10 cellular contexts compared by ENCODE assay signal in genomic region chr7:2309889-2310331, GRCh38. TPM values are rescaled to one million over a fixed set of nuclear protein-coding genes. Genes with fewer than 3 reads are reported as not detected.
DNase-seq lines count a peak whose midpoint lies in the region; ATAC-seq and TF ChIP-seq lines count a peak whose summit lies in the region.
"Had no signal": no experiment of that assay in that cellular context is flagged by ENCODE, and none has a peak within 500 bp of the region (broad histone marks: within the 10 kb centered on the region; RNA-seq: fewer than 3 reads in every experiment).

No MANE protein-coding gene starts in this region.

- no peaks in the 10 kb centered on the region; the same call in 1 of the 2 replicates for H3K9me3 ChIP-seq in ES-I3 (ENCODE audit: control insufficient read depth, insufficient read depth, low read length)
- no peaks in the 10 kb centered on the region for H3K9me3 ChIP-seq in SJCRH30 (replicated peaks)
- H3K9me3 ChIP-seq: left ventricle myocardium inferior had no signal

- H3K27ac Mint-ChIP-seq in osteocyte (ENCODE audit: unreplicated experiment) = peak overlapping the region; percentile 85
- no peak overlapping the region for H3K27ac Mint-ChIP-seq in activated CD8-positive, alpha-beta T cell treated with anti-CD3 and anti-CD28 coated beads for 36 hours

- POLR2A ChIA-PET in activated CD8-positive, alpha-beta T cell treated with anti-CD3 and anti-CD28 coated beads for 36 hours (lab: Charles Lee) = interaction anchor here (1.0 kb wide), 1 partner anchor 45 kb away, joined by 3 read pairs; no protein-coding TSS in a partner anchor

- H3K4me1 ChIP-seq in ES-I3 (ENCODE audit: insufficient read depth, low read length) (peaks cover 14% of the 10 kb centered on the region), SJCRH30 (no peaks in the 10 kb centered on the region)

- H3K4me3 ChIP-seq in SJCRH30 = no peak overlapping the region
- H3K4me3 ChIP-seq in fibroblast of villous mesenchyme (ENCODE audit: low read depth, low read length) = peak overlapping the region; percentile 18
- H3K4me3 ChIP-seq: left ventricle myocardium inferior, PC-9 had no signal

- no peaks in the 10 kb centered on the region for H3K9me3 Mint-ChIP-seq in osteocyte (ENCODE audit: unreplicated experiment)
- no peaks in the 10 kb centered on the region for H3K9me3 Mint-ChIP-seq in activated CD8-positive, alpha-beta T cell treated with anti-CD3 and anti-CD28 coated beads for 36 hours

- no peak for ATAC-seq in activated CD8-positive, alpha-beta T cell treated with anti-CD3 and anti-CD28 coated beads for 36 hours
- no peak for ATAC-seq in GM19035 (IDR thresholded peaks at IDR 0.05; ENCODE audit: unreplicated experiment)

- no peak for TF ChIP-seq CTCF in fibroblast of villous mesenchyme (IDR thresholded peaks at IDR 0.05; ENCODE audit: insufficient read depth, low read depth, low read length)
- TF ChIP-seq CTCF in osteocyte (IDR thresholded peaks at IDR 0.05) = no peak
- TF ChIP-seq CTCF in activated CD8-positive, alpha-beta T cell treated with anti-CD3 and anti-CD28 coated beads for 36 hours (IDR thresholded peaks at IDR 0.05) = no peak

- peak in 1 of 2 experiments; percentile 21 for DNase-seq in SJCRH30
- peak; percentile 90 for DNase-seq in fibroblast of villous mesenchyme (ENCODE audit: low read depth)
- peak; percentile 84 for DNase-seq in osteocyte (ENCODE audit: extremely low spot score, unreplicated experiment)
- DNase-seq in activated CD8-positive, alpha-beta memory T cell treated with anti-CD3 and anti-CD28 coated beads for 24 hours = no peak
- DNase-seq in activated CD8-positive, alpha-beta T cell treated with anti-CD3 and anti-CD28 coated beads for 36 hours = no peak
- no peak for DNase-seq in NCI-H345 (lab: John Stamatoyannopoulos, UW)
- DNase-seq: left ventricle myocardium inferior had no signal

- peak overlapping the region; percentile 47 for H3K4me3 Mint-ChIP-seq in osteocyte (ENCODE audit: unreplicated experiment)
- no peak overlapping the region for H3K4me3 Mint-ChIP-seq in activated CD8-positive, alpha-beta T cell treated with anti-CD3 and anti-CD28 coated beads for 36 hours

- H3K27ac ChIP-seq in SJCRH30 = peak overlapping the region; percentile 1; the same call in 1 of the 2 replicates
- H3K27ac ChIP-seq: left ventricle myocardium inferior, PC-9 had no signal

- peaks cover 31% of the 10 kb centered on the region for H3K4me1 Mint-ChIP-seq in osteocyte (ENCODE audit: unreplicated experiment)
- H3K4me1 Mint-ChIP-seq in activated CD8-positive, alpha-beta T cell treated with anti-CD3 and anti-CD28 coated beads for 36 hours (ENCODE audit: low read depth) = peaks cover 18% of the 10 kb centered on the region

- no peaks in the 10 kb centered on the region for H3K27me3 Mint-ChIP-seq in osteocyte (ENCODE audit: unreplicated experiment)
- no peaks in the 10 kb centered on the region for H3K27me3 Mint-ChIP-seq in activated CD8-positive, alpha-beta T cell treated with anti-CD3 and anti-CD28 coated beads for 36 hours

- no peaks in the 10 kb centered on the region for H3K27me3 ChIP-seq in SJCRH30

- no peaks in the 10 kb centered on the region for H3K36me3 ChIP-seq in ES-I3 (ENCODE audit: insufficient read depth, low read length)
- no peaks in the 10 kb centered on the region; the same call in 1 of the 2 replicates for H3K36me3 ChIP-seq in SJCRH30

- peaks cover 1% of the 10 kb centered on the region for H3K36me3 Mint-ChIP-seq in osteocyte (ENCODE audit: unreplicated experiment)
- peaks cover 4% of the 10 kb centered on the region for H3K36me3 Mint-ChIP-seq in activated CD8-positive, alpha-beta T cell treated with anti-CD3 and anti-CD28 coated beads for 36 hours (ENCODE audit: low read depth)

- CTCF ChIA-PET in activated CD8-positive, alpha-beta T cell treated with anti-CD3 and anti-CD28 coated beads for 36 hours (lab: Charles Lee) = no interaction called here

- intact Hi-C loops in activated CD8-positive, alpha-beta T cell treated with anti-CD3 and anti-CD28 coated beads for 36 hours (cut with micrococcal nuclease) = no loop called here

- peak overlapping the region; percentile 1; the same call in 1 of the 2 replicates for H3K9ac ChIP-seq in ES-I3 (ENCODE audit: low read depth, low read length)

RNA-seq across cellular contexts. Expression of gene SNX8, which starts 4.3 kb away (rescaled TPM):
- total RNA-seq in SJCRH30 (2014; rRNA removed; shearing (Covaris generic)) = 18.0 and 27.5 TPM in 2 replicates
- total RNA-seq in fibroblast of villous mesenchyme (17.7 and 21.3 TPM in 2 replicates), osteocyte (41.5 and 51.2 TPM in 2 replicates)
- 10 to 100 TPM; 31.7 to 36.8 TPM for total RNA-seq in activated CD8-positive, alpha-beta T cell treated with anti-CD3 and anti-CD28 coated beads for 36 hours

RNA-seq across cellular contexts. Expression of gene EIF3B, which starts 44.7 kb away (rescaled TPM):
- 205 and 212 TPM in 2 replicates for total RNA-seq in SJCRH30 (2014; rRNA removed; shearing (Covaris generic))
- total RNA-seq in fibroblast of villous mesenchyme = 189 and 210 TPM in 2 replicates
- 132 and 133 TPM in 2 replicates for total RNA-seq in osteocyte
- total RNA-seq in activated CD8-positive, alpha-beta T cell treated with anti-CD3 and anti-CD28 coated beads for 36 hours = 100 to 1,000 TPM; 252 to 256 TPM

Comparison
In these comparisons a context has a peak if more than half of its experiments do, and no peak if none do; other contexts are left out.
1. DNase-seq: peak in fibroblast of villous mesenchyme (single experiment) and osteocyte (single experiment); none in activated CD8-positive, alpha-beta memory T cell treated with anti-CD3 and anti-CD28 coated beads for 24 hours (single experiment), activated CD8-positive, alpha-beta T cell treated with anti-CD3 and anti-CD28 coated beads for 36 hours (single experiment) and NCI-H345 (single experiment).